Comparison of ENCODE assay signal across 24 cellular contexts in genomic region chr21:31589820-31590219, GRCh38.
A peak's percentile ranks its signal among the peaks of the same experiment; 100 is the strongest.
DNase-seq lines count a peak whose midpoint lies in the region; ATAC-seq, FAIRE-seq and TF ChIP-seq lines count a peak whose summit lies in the region.
"Had no signal": no experiment of that assay in that cellular context is flagged by ENCODE, and none has a peak within 500 bp of the region (broad histone marks: within the 10 kb centered on the region; RNA-seq: fewer than 3 reads in every experiment).

No MANE protein-coding gene starts in this region.

- no peak overlapping the region for H2BK20ac ChIP-seq in H1 (ENCODE audit: low read length)

- H3K23me2 ChIP-seq in H1 (ENCODE audit: low read depth, low read length): no peaks in the 10 kb centered on the region

- H3K23ac ChIP-seq in H1 (ENCODE audit: insufficient read length): no peak overlapping the region

- H3K14ac ChIP-seq in H1 (ENCODE audit: insufficient read length): no peak overlapping the region

- H3K79me2 ChIP-seq in H1 (ENCODE audit: control insufficient read depth in 1 of 2, insufficient read depth in 2 of 2, low read length in 2 of 2): no peaks in the 10 kb centered on the region

- no peaks in the 10 kb centered on the region for H3K36me3 Mint-ChIP-seq in progenitor cell of endocrine pancreas (ENCODE audit: insufficient read depth)
- H3K36me3 Mint-ChIP-seq: CD8-positive, alpha-beta T cell had no signal

- FAIRE-seq in A549 (lab: Jason Lieb, UNC) (no peak), H1 (lab: Jason Lieb, UNC) (no peak)
- FAIRE-seq: A204.1, D721Med, G401.6, GM12891, GM19239 had no signal

- no peaks in the 10 kb centered on the region for H3K79me1 ChIP-seq in H1 (ENCODE audit: low read depth, low read length)

- H3K4me3 Mint-ChIP-seq in progenitor cell of endocrine pancreas (ENCODE audit: low read depth): no peak overlapping the region
- H3K4me3 Mint-ChIP-seq: B cell; CD4-positive, alpha-beta T cell; CD8-positive, alpha-beta T cell had no signal

- no peak overlapping the region for H4K5ac ChIP-seq in H1 (ENCODE audit: insufficient read length, low read depth, low read length)

- no peak overlapping the region for H2BK120ac ChIP-seq in H1 (replicated peaks; ENCODE audit: low read depth, low read length)

- TF ChIP-seq EP300 in A549 (IDR thresholded peaks at IDR 0.05): no peak
- no peak for TF ChIP-seq EP300 in H1 (IDR thresholded peaks at IDR 0.05; ENCODE audit: borderline replicate concordance in 1 of 2, low read depth in 2 of 2, low read length in 2 of 2)

- TF ChIP-seq POLR2A in A549 (IDR thresholded peaks at IDR 0.05; ENCODE audit: low read length) (no peak), H1 (IDR thresholded peaks at IDR 0.05; ENCODE audit: control extremely low read depth in 1 of 2, low read depth in 2 of 2, low read length in 2 of 2) (no peak)

- DNase-seq in A549 (ENCODE audit: low read depth in 1 of 2, low spot score in 1 of 2) (no peak), H1 (ENCODE audit: low read depth in 1 of 2, low spot score in 2 of 2) (no peak), progenitor cell of endocrine pancreas (ENCODE audit: low spot score, unreplicated experiment) (no peak), SW 1271 (lab: John Stamatoyannopoulos, UW) (no peak), hippocampal formation (lab: John Stamatoyannopoulos, UW) (no peak)
- DNase-seq: 8988T; AML-193; Caco-2; Calu3; CD4-positive, alpha-beta T cell; CD8-positive, alpha-beta T cell; DMS79 treated with DMSO at 0.1 percent for 48 hours; GF-D8 had no signal

- no peaks in the 10 kb centered on the region for H3K4me1 ChIP-seq in A549
- H3K4me1 ChIP-seq in HEK293 (ENCODE audit: control insufficient read depth, insufficient read depth, low read length): no peaks in the 10 kb centered on the region
- no peaks in the 10 kb centered on the region for H3K4me1 ChIP-seq in H1 (replicated peaks in 1 of 4; ENCODE audit: control insufficient read depth in 3 of 4, insufficient read depth in 4 of 4, low read length in 3 of 4)
- H3K4me1 ChIP-seq: BLaER1 treated with 17β-estradiol and CSF1 and Interleukin-3, amounts not matched to agents 10 nM and 100 nM; Caco-2 had no signal

- POLR2A ChIA-PET in A549 (lab: Yijun Ruan, JAX): no interaction called here
- POLR2A ChIA-PET in HEK293 (lab: Yijun Ruan, JAX): no interaction called here
- POLR2A ChIA-PET in H1 (lab: Charles Lee; ENCODE audit: partially characterized antibody): interaction anchor here (0.6 to 0.7 kb wide), 2 partner anchors 13 to 88 kb away, joined by 3 read pairs; no protein-coding TSS in a partner anchor

- no peak for ATAC-seq in A549
- ATAC-seq in HG03460 (IDR thresholded peaks at IDR 0.05; ENCODE audit: unreplicated experiment): no peak
- ATAC-seq in HG03521 (IDR thresholded peaks at IDR 0.05; ENCODE audit: unreplicated experiment): no peak
- ATAC-seq: CD8-positive, alpha-beta T cell had no signal

- 46% methylated on average over 3 of the region's 3 CpGs for WGBS in A549 (ENCODE audit: missing lambda C conversion rate)
- WGBS in H1 (ENCODE audit: extremely low coverage in 1 of 2, insufficient coverage in 1 of 2, insufficient read length in 1 of 2, insufficient replicate concordance in 2 of 2, low coverage in 1 of 2, low lambda C conversion rate in 2 of 2, missing lambda C conversion rate in 1 of 2), 2 experiments: 94% methylated on average over 3 of the region's 3 CpGs; no CpG with 5 or more reads in 1 of the 2 experiments

- no peak for TF ChIP-seq CTCF in A549 (IDR thresholded peaks at IDR 0.05)
- no peak for TF ChIP-seq CTCF in HEK293 (tag by site-specific recombination; IDR thresholded peaks at IDR 0.05)
- no peak for TF ChIP-seq CTCF in H1 (IDR thresholded peaks at IDR 0.05; ENCODE audit: control extremely low read depth in 1 of 3, insufficient read depth in 1 of 3, low read depth in 1 of 3, low read length in 3 of 3)
- TF ChIP-seq CTCF in progenitor cell of endocrine pancreas (IDR thresholded peaks at IDR 0.05; ENCODE audit: unreplicated experiment): no peak

- H3K18ac ChIP-seq in H1 (ENCODE audit: extremely low read depth, low read length): no peak overlapping the region

- H3K36me3 ChIP-seq in HEK293 (ENCODE audit: control insufficient read depth in 2 of 2, insufficient read depth in 1 of 2, low read length in 2 of 2) (no peaks in the 10 kb centered on the region), H1 (ENCODE audit: control insufficient read depth in 2 of 4, insufficient read depth in 4 of 4, low read length in 3 of 4) (no peaks in the 10 kb centered on the region)
- H3K36me3 ChIP-seq: BLaER1 treated with 17β-estradiol and CSF1 and Interleukin-3, amounts not matched to agents 10 nM and 100 nM had no signal

- H3K27ac Mint-ChIP-seq in progenitor cell of endocrine pancreas: peak overlapping the region; percentile 30
- H3K27ac Mint-ChIP-seq: B cell; CD4-positive, alpha-beta T cell; CD8-positive, alpha-beta T cell had no signal

- peaks cover 0 to 2% of the 10 kb centered on the region in 2 experiments for H4K20me1 ChIP-seq in H1 (replicated peaks in 1 of 2; ENCODE audit: control insufficient read depth in 1 of 2, insufficient read depth in 2 of 2, low read length in 2 of 2)
- H4K20me1 ChIP-seq: BLaER1 treated with 17β-estradiol and CSF1 and Interleukin-3, amounts not matched to agents 10 nM and 100 nM had no signal

- no peak overlapping the region for H3K56ac ChIP-seq in H1 (replicated peaks; ENCODE audit: insufficient read length, low read depth, low read length)

- no peak overlapping the region for H3K9ac ChIP-seq in H1 (replicated peaks in 1 of 4; ENCODE audit: extremely low read depth in 1 of 4, low read depth in 3 of 4, low read length in 3 of 4)
- H3K9ac ChIP-seq: BLaER1 treated with 17β-estradiol and CSF1 and Interleukin-3, amounts not matched to agents 10 nM and 100 nM had no signal

- peak overlapping the region; percentile 96 for H3K4ac ChIP-seq in H1 (replicated peaks; ENCODE audit: insufficient read length, low read depth, low read length)

- H3K27ac ChIP-seq in A549 (no peak overlapping the region), HEK293 (ENCODE audit: extremely low read depth, low read depth, low read length) (no peak overlapping the region), H1 (ENCODE audit: low read depth, low read length) (no peak overlapping the region)
- H3K27ac ChIP-seq: BLaER1 treated with 17β-estradiol and CSF1 and Interleukin-3, amounts not matched to agents 10 nM and 100 nM; C4-2B had no signal

- no peak overlapping the region for H2BK15ac ChIP-seq in H1 (ENCODE audit: low read length)

- no peaks in the 10 kb centered on the region for H3K27me3 ChIP-seq in H1 (replicated peaks in 1 of 4; ENCODE audit: control insufficient read depth in 3 of 4, extremely low read depth in 1 of 4, insufficient read depth in 3 of 4, low read length in 3 of 4)
- H3K27me3 ChIP-seq: BLaER1 treated with 17β-estradiol and CSF1 and Interleukin-3, amounts not matched to agents 10 nM and 100 nM had no signal

- no peaks in the 10 kb centered on the region for H3K9me3 Mint-ChIP-seq in progenitor cell of endocrine pancreas (ENCODE audit: low read depth)
- H3K9me3 Mint-ChIP-seq: CD4-positive, alpha-beta T cell; CD8-positive, alpha-beta T cell had no signal

- H2BK5ac ChIP-seq in H1 (ENCODE audit: low read depth, low read length): no peak overlapping the region

- H2AFZ ChIP-seq in H1 (ENCODE audit: low read length): no peak overlapping the region

- no peak overlapping the region for H4K91ac ChIP-seq in H1 (replicated peaks; ENCODE audit: insufficient read length, low read length)

- H2BK12ac ChIP-seq in H1 (ENCODE audit: low read depth, low read length): no peak overlapping the region

- no peak overlapping the region for H4K8ac ChIP-seq in H1 (ENCODE audit: extremely low read depth, insufficient read depth, low read length)

- no peaks in the 10 kb centered on the region for H3K9me3 ChIP-seq in A549
- no peaks in the 10 kb centered on the region for H3K9me3 ChIP-seq in HEK293 (ENCODE audit: control insufficient read depth, insufficient read depth, low read depth, low read length)
- no peaks in the 10 kb centered on the region for H3K9me3 ChIP-seq in H1 (ENCODE audit: insufficient read depth in 2 of 2, low read depth in 1 of 2, low read length in 1 of 2)
- H3K9me3 ChIP-seq: Caco-2 had no signal

- no peaks in the 10 kb centered on the region for H3K4me1 Mint-ChIP-seq in progenitor cell of endocrine pancreas (ENCODE audit: low read depth)
- H3K4me1 Mint-ChIP-seq: B cell had no signal

- CTCF ChIA-PET in A549 (lab: Yijun Ruan, JAX) (interaction anchor here (2.0 to 2.3 kb wide), 2 partner anchors 9 to 15 kb away, joined by 9 to 23 read pairs; no protein-coding TSS in a partner anchor), HEK293 (lab: Yijun Ruan, JAX) (interaction anchor here (3.0 kb wide), 1 partner anchor 9 kb away, joined by 25 read pairs; no protein-coding TSS in a partner anchor), H1 (lab: Charles Lee; ENCODE audit: partially characterized antibody) (interaction anchor here (1.1 to 2.8 kb wide), 4 partner anchors 9 to 110 kb away, joined by 3 to 14 read pairs (median 4); no protein-coding TSS in a partner anchor)

- no peak overlapping the region for H2AK5ac ChIP-seq in H1 (ENCODE audit: low read depth, low read length)

- no peak overlapping the region for H3K4me3 ChIP-seq in A549
- no peak overlapping the region for H3K4me3 ChIP-seq in HEK293 (ENCODE audit: low read depth, low read length)
- H3K4me3 ChIP-seq in H1 (ENCODE audit: extremely low read depth in 1 of 4, insufficient read depth in 2 of 4, low read depth in 3 of 4, low read length in 4 of 4): no peak overlapping the region
- H3K4me3 ChIP-seq: BLaER1 treated with 17β-estradiol and CSF1 and Interleukin-3, amounts not matched to agents 10 nM and 100 nM had no signal

- TF ChIP-seq RAD21 in A549 (conservative IDR thresholded peaks at IDR 0.05 in 1 of 2, IDR thresholded peaks at IDR 0.05 in 1 of 2) (no peak), H1 (IDR thresholded peaks at IDR 0.05 in 1 of 2, conservative IDR thresholded peaks at IDR 0.05 in 1 of 2; ENCODE audit: low read depth in 2 of 2, low read length in 2 of 2) (no peak)

- peaks cover 4% of the 10 kb centered on the region for H3K27me3 Mint-ChIP-seq in progenitor cell of endocrine pancreas
- H3K27me3 Mint-ChIP-seq: CD4-positive, alpha-beta T cell had no signal

- H3K4me2 ChIP-seq in A549: no peak overlapping the region
- no peak overlapping the region for H3K4me2 ChIP-seq in H1 (ENCODE audit: insufficient read depth in 1 of 2, low read depth in 2 of 2, low read length in 2 of 2)
- H3K4me2 ChIP-seq: BLaER1 treated with 17β-estradiol and CSF1 and Interleukin-3, amounts not matched to agents 10 nM and 100 nM had no signal

TF ChIP-seq in HEK293, 187 proteins besides CTCF, POLR2A, EP300 and RAD21 (continues in another document):
- no peak for TF ChIP-seq ZNF114 (tag by site-specific recombination; IDR thresholded peaks at IDR 0.05)
- TF ChIP-seq ZNF16 (tag by site-specific recombination; IDR thresholded peaks at IDR 0.05; ENCODE audit: low read depth): no peak

TF ChIP-seq in H1, 55 proteins besides CTCF, POLR2A, EP300 and RAD21 (continues in another document):
- TF ChIP-seq RBBP5 (IDR thresholded peaks at IDR 0.05; ENCODE audit: borderline replicate concordance, low read depth, low read length): no peak
- no peak for TF ChIP-seq CBX8 (IDR thresholded peaks at IDR 0.05; ENCODE audit: borderline replicate concordance, low read depth, low read length)
- no peak for TF ChIP-seq BCL11A (IDR thresholded peaks at IDR 0.05; ENCODE audit: low read depth in 2 of 2, low read length in 2 of 2)
- no peak for TF ChIP-seq SP4 (IDR thresholded peaks at IDR 0.05; ENCODE audit: low read length)
- no peak for TF ChIP-seq RFX5 (IDR thresholded peaks at IDR 0.05; ENCODE audit: borderline replicate concordance, low read depth, low read length)
